In genomic region chr14:95182379-95182778, GRCh38 we compare ENCODE assay signal across 18 cellular contexts. TPM values are rescaled to one million over a fixed set of nuclear protein-coding genes. Genes with fewer than 3 reads are reported as not detected.
DNase-seq lines count a peak whose midpoint lies in the region; ATAC-seq and TF ChIP-seq lines count a peak whose summit lies in the region.
"Had no signal": no experiment of that assay in that cellular context is flagged by ENCODE, and none has a peak within 500 bp of the region (broad histone marks: within the 10 kb centered on the region; RNA-seq: fewer than 3 reads in every experiment).

No MANE protein-coding gene starts in this region.

- intact Hi-C loops in left ventricle myocardium inferior (cut with micrococcal nuclease) (no loop called here), Right ventricle myocardium superior (cut with DNase I) (no loop called here), upper lobe of right lung (cut with DNase I) (no loop called here), mammary epithelial cell (cut with micrococcal nuclease) (no loop called here)

- no peak for TF ChIP-seq CTCF in left ventricle myocardium inferior (IDR thresholded peaks at IDR 0.05; ENCODE audit: borderline replicate concordance)
- peak; percentile 36 for TF ChIP-seq CTCF in endodermal cell (conservative IDR thresholded peaks at IDR 0.05)
- no peak for TF ChIP-seq CTCF in nephron (IDR thresholded peaks at IDR 0.05; ENCODE audit: unreplicated experiment in 3 of 3)
- no peak for TF ChIP-seq CTCF in upper lobe of right lung (IDR thresholded peaks at IDR 0.05)
- TF ChIP-seq CTCF in GM10248 (IDR thresholded peaks at IDR 0.05; ENCODE audit: control extremely low read depth, extremely low read depth, low read depth, missing control alignments), result no peak
- no peak for TF ChIP-seq CTCF in mammary epithelial cell (conservative IDR thresholded peaks at IDR 0.05 in 1 of 2, IDR thresholded peaks at IDR 0.05 in 1 of 2; ENCODE audit: extremely low read depth in 1 of 2, insufficient read depth in 1 of 2, low read depth in 1 of 2, low read length in 2 of 2)

- H3K27ac ChIP-seq in left ventricle myocardium inferior (replicated peaks) (peak overlapping the region; percentile 86), endodermal cell (ENCODE audit: low read depth, low read length) (no peak overlapping the region), upper lobe of right lung (peak overlapping the region; percentile 8), mammary epithelial cell (ENCODE audit: insufficient read depth, low read depth, low read length) (no peak overlapping the region)
- H3K27ac ChIP-seq: BLaER1 had no signal

- H3K27me3 Mint-ChIP-seq in endodermal cell (ENCODE audit: insufficient read depth) (no peaks in the 10 kb centered on the region), nephron (ENCODE audit: low read depth) (peaks cover 3% of the 10 kb centered on the region)

- WGBS in endodermal cell (ENCODE audit: insufficient coverage in 1 of 2, insufficient read length in 1 of 2), 2 experiments, result 85 to 90% methylated on average over 7 to 8 of the region's 8 CpGs
- WGBS in mammary epithelial cell (ENCODE audit: low coverage, missing lambda C conversion rate), result 94% methylated on average over 8 of the region's 8 CpGs

- dilution Hi-C loops in mammary epithelial cell (cut with HindIII; ENCODE audit: low sequenced_read_pairs), result no loop called here

- no peak overlapping the region for H2AFZ ChIP-seq in mammary epithelial cell (ENCODE audit: low read depth, low read length)

- no peak overlapping the region for H3K9ac ChIP-seq in endodermal cell (ENCODE audit: extremely low read depth, low read length, poor library complexity, severe bottlenecking)
- H3K9ac ChIP-seq in mammary epithelial cell (ENCODE audit: insufficient read depth, low read length), result no peak overlapping the region
- H3K9ac ChIP-seq: BLaER1 had no signal

- H3K4me3 ChIP-seq in left ventricle myocardium inferior (no peak overlapping the region), endodermal cell (ENCODE audit: low read length) (no peak overlapping the region), upper lobe of right lung (no peak overlapping the region), mammary epithelial cell (replicated peaks in 1 of 3; ENCODE audit: insufficient read depth in 1 of 3, low read depth in 2 of 3, low read length in 3 of 3) (no peak overlapping the region)
- H3K4me3 ChIP-seq: BLaER1 had no signal

- H3K27ac Mint-ChIP-seq in endodermal cell (no peak overlapping the region), nephron (peak overlapping the region in 2 of 3 experiments; percentile 24 to 32)
- H3K27ac Mint-ChIP-seq: CD8-positive, alpha-beta T cell; HFFc6 had no signal

- ATAC-seq in Right ventricle myocardium superior (ENCODE audit: poor library complexity) (no peak), upper lobe of right lung (no peak), HG03571 (IDR thresholded peaks at IDR 0.05; ENCODE audit: unreplicated experiment) (no peak)
- ATAC-seq: CD8-positive, alpha-beta T cell; PC-3 had no signal

- H3K9me3 Mint-ChIP-seq in endodermal cell, result no peaks in the 10 kb centered on the region
- peaks cover 5% of the 10 kb centered on the region for H3K9me3 Mint-ChIP-seq in nephron
- H3K9me3 Mint-ChIP-seq: CD8-positive, alpha-beta T cell; HFFc6 had no signal

- CTCF ChIA-PET in GM10248 (lab: Yijun Ruan, JAX) (interaction anchor here (2.0 kb wide), 1 partner anchor 14 kb away, joined by 6 read pairs; no protein-coding TSS in a partner anchor), mammary epithelial cell (lab: Charles Lee; ENCODE audit: low non-redundant PET) (no interaction called here)

- in situ Hi-C loops in mammary epithelial cell (cut with MboI; ENCODE audit: low sequenced_read_pairs in 2 of 2), result no loop called here

- BruUV-seq in mammary epithelial cell (replicated peaks; lab: Mats Ljungman, UMichigan), result no TSS peak

- peaks cover 5% of the 10 kb centered on the region for H3K36me3 Mint-ChIP-seq in endodermal cell (ENCODE audit: low read depth)
- peaks cover 23% of the 10 kb centered on the region for H3K36me3 Mint-ChIP-seq in nephron (ENCODE audit: low read depth)

- no peak for DNase-seq in left ventricle myocardium inferior
- no peak for DNase-seq in Right ventricle myocardium superior
- DNase-seq in endodermal cell, result peak; percentile 60
- no peak for DNase-seq in upper lobe of right lung
- no peak for DNase-seq in GM10248 (ENCODE audit: extremely low spot score)
- no peak for DNase-seq in mammary epithelial cell
- DNase-seq: CD8-positive, alpha-beta T cell; DMS79; GOT3; HFFc6; KG1; NCI-H1436; NCI-H2081; NCI-H82; PC-3 had no signal

- H3K4me1 ChIP-seq in left ventricle myocardium inferior (peaks cover 55% of the 10 kb centered on the region), endodermal cell (ENCODE audit: control insufficient read depth, insufficient read depth, low read length) (peaks cover 5% of the 10 kb centered on the region), upper lobe of right lung (peaks cover 30% of the 10 kb centered on the region), mammary epithelial cell (ENCODE audit: insufficient read depth, low read length) (no peaks in the 10 kb centered on the region)

- H3K27me3 ChIP-seq in left ventricle myocardium inferior (ENCODE audit: low read depth) (peaks cover 15% of the 10 kb centered on the region), endodermal cell (ENCODE audit: control insufficient read depth, insufficient read depth, low read length, poor library complexity, severe bottlenecking) (no peaks in the 10 kb centered on the region), upper lobe of right lung (no peaks in the 10 kb centered on the region), mammary epithelial cell (ENCODE audit: insufficient read depth, low read length) (no peaks in the 10 kb centered on the region)
- H3K27me3 ChIP-seq: BLaER1 had no signal

- H3K36me3 ChIP-seq in left ventricle myocardium inferior (peaks cover 11% of the 10 kb centered on the region), endodermal cell (ENCODE audit: control insufficient read depth, insufficient read depth, low read length) (no peaks in the 10 kb centered on the region), upper lobe of right lung (no peaks in the 10 kb centered on the region), mammary epithelial cell (ENCODE audit: insufficient read depth, low read length) (no peaks in the 10 kb centered on the region)
- H3K36me3 ChIP-seq: BLaER1 had no signal

- no peak overlapping the region for H3K4me3 Mint-ChIP-seq in endodermal cell
- H3K4me3 Mint-ChIP-seq in nephron, result no peak overlapping the region
- H3K4me3 Mint-ChIP-seq: CD8-positive, alpha-beta T cell; HFFc6 had no signal

- H3K79me2 ChIP-seq in mammary epithelial cell (ENCODE audit: insufficient read depth, low read length), result no peaks in the 10 kb centered on the region

- POLR2A ChIA-PET in GM10248 (lab: Yijun Ruan, JAX), result no interaction called here

- no peaks in the 10 kb centered on the region for H3K9me3 ChIP-seq in left ventricle myocardium inferior (replicated peaks)
- H3K9me3 ChIP-seq in endodermal cell (ENCODE audit: control insufficient read depth, low read length), result no peaks in the 10 kb centered on the region
- no peaks in the 10 kb centered on the region for H3K9me3 ChIP-seq in upper lobe of right lung
- H3K9me3 ChIP-seq in mammary epithelial cell (replicated peaks; ENCODE audit: insufficient read depth, low read length), result no peaks in the 10 kb centered on the region
- H3K9me3 ChIP-seq: BLaER1 had no signal

- H4K20me1 ChIP-seq in mammary epithelial cell (ENCODE audit: insufficient read depth, low read length), result no peaks in the 10 kb centered on the region
- H4K20me1 ChIP-seq: BLaER1 had no signal

- no peak overlapping the region for H3K4me2 ChIP-seq in mammary epithelial cell (ENCODE audit: insufficient read depth, low read depth, low read length)
- H3K4me2 ChIP-seq: BLaER1 had no signal

- H3K4me1 Mint-ChIP-seq in endodermal cell, result peaks cover 15% of the 10 kb centered on the region
- H3K4me1 Mint-ChIP-seq in nephron, result peaks cover 61% of the 10 kb centered on the region

RNA-seq across cellular contexts. Expression of gene DICER1, which starts 25.1 kb away (rescaled TPM):
- total RNA-seq in left ventricle myocardium inferior (22.1 TPM), Right ventricle myocardium superior (26.1 TPM), endodermal cell (10 to 100 TPM; 66.1 to 69.2 TPM), upper lobe of right lung (71.1 TPM), mammary epithelial cell (10 to 100 TPM; 48.4 to 56.0 TPM)
- polyA plus RNA-seq in endodermal cell (2013, experiment 1 of 2), result 53.6 TPM
- 53.5 TPM for polyA plus RNA-seq in endodermal cell (2013, experiment 2 of 2)
- polyA plus RNA-seq in mammary epithelial cell, result 17.1 TPM
- 185 TPM for polyA minus RNA-seq in mammary epithelial cell

Comparison
In these comparisons a context has a peak if more than half of its experiments do, and no peak if none do; other contexts are left out.
1. H3K27ac ChIP-seq: peak in left ventricle myocardium inferior (single experiment) and upper lobe of right lung (single experiment); none in endodermal cell (single experiment) and mammary epithelial cell (single experiment).